Comparison of ENCODE assay signal across 1 cellular context in the genomic region with DNA sequence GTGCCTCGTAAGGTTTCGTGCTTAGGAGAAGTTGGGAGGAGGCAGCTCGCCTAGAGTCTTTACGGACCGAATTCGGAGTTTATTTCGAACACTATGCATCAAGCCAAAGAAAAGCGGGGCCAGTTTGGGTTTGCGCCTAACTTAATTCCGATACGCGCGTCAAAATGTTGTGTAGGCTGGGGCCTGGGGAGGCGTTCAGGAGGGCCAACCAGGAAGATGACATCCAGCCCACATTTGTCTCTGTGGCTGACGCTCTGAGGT.
TF ChIP-seq lines count a peak whose summit lies in the region.

No MANE protein-coding gene starts in this region.

TF ChIP-seq in IMR-90, 13 proteins besides CTCF, POLR2A, EP300 and RAD21 (continued from another document):
- TF ChIP-seq, protein P1, sequence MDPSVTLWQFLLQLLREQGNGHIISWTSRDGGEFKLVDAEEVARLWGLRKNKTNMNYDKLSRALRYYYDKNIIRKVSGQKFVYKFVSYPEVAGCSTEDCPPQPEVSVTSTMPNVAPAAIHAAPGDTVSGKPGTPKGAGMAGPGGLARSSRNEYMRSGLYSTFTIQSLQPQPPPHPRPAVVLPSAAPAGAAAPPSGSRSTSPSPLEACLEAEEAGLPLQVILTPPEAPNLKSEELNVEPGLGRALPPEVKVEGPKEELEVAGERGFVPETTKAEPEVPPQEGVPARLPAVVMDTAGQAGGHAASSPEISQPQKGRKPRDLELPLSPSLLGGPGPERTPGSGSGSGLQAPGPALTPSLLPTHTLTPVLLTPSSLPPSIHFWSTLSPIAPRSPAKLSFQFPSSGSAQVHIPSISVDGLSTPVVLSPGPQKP (IDR thresholded peaks at IDR 0.05; ENCODE audit: borderline replicate concordance, low read depth, low read length): no peak
- TF ChIP-seq NFE2L2 (IDR thresholded peaks at IDR 0.05; ENCODE audit: low read depth, low read length) (no peak), CHD1 (IDR thresholded peaks at IDR 0.05; ENCODE audit: low read depth, low read length) (no peak), BHLHE40 (IDR thresholded peaks at IDR 0.05; ENCODE audit: low read depth, low read length) (no peak), RFX5 (IDR thresholded peaks at IDR 0.05; ENCODE audit: low read depth, low read length) (no peak), CEBPB (IDR thresholded peaks at IDR 0.05; ENCODE audit: low read depth, low read length) (no peak), MAZ (IDR thresholded peaks at IDR 0.05; ENCODE audit: borderline replicate concordance, low read depth, low read length) (no peak), FOS (IDR thresholded peaks at IDR 0.05; ENCODE audit: low read depth, low read length) (no peak)
- TF ChIP-seq, protein P2, sequence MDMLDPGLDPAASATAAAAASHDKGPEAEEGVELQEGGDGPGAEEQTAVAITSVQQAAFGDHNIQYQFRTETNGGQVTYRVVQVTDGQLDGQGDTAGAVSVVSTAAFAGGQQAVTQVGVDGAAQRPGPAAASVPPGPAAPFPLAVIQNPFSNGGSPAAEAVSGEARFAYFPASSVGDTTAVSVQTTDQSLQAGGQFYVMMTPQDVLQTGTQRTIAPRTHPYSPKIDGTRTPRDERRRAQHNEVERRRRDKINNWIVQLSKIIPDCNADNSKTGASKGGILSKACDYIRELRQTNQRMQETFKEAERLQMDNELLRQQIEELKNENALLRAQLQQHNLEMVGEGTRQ (IDR thresholded peaks at IDR 0.05; ENCODE audit: low read depth, low read length): no peak
